In the genomic region with DNA sequence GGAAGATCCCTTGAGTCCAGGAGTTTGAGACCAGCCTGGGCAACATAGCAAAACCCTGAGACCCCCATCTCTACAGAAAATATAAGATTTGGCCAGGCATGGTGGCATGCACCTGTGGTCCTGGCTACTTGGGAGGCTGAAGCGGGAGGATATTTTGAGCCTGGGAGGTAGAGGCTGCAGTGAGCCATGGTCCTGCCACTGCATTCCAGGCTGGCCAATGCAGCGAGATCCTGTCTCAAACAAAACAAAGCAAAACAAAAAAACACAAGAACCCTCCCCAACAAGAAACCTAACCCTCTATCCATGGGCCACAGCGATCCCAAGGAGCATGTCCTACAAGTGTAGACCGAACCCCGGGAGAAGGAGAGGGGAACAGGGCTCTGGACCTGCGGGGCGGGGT, we compare ENCODE assay signal across 2 cellular contexts.
TF ChIP-seq lines count a peak whose summit lies in the region.

No MANE protein-coding gene starts in this region.

TF ChIP-seq in SK-N-SH, 30 proteins besides CTCF, POLR2A, EP300 and RAD21 (continued from another document):
- TF ChIP-seq MEF2A (IDR thresholded peaks at IDR 0.05; ENCODE audit: borderline replicate concordance, low read depth) (no peak), GATA2 (CRISPR knock-in tag; IDR thresholded peaks at IDR 0.05) (no peak)

TF ChIP-seq in SK-N-SH treated with all-trans-retinoic acid at 6 μM for 48 hours, 23 proteins besides CTCF, POLR2A, EP300 and RAD21 (continued from another document):
- no peak for TF ChIP-seq CSDC2 (CRISPR knock-in tag; IDR thresholded peaks at IDR 0.05)
- TF ChIP-seq ESRRG (CRISPR knock-in tag; IDR thresholded peaks at IDR 0.05): no peak
- TF ChIP-seq, protein P1, sequence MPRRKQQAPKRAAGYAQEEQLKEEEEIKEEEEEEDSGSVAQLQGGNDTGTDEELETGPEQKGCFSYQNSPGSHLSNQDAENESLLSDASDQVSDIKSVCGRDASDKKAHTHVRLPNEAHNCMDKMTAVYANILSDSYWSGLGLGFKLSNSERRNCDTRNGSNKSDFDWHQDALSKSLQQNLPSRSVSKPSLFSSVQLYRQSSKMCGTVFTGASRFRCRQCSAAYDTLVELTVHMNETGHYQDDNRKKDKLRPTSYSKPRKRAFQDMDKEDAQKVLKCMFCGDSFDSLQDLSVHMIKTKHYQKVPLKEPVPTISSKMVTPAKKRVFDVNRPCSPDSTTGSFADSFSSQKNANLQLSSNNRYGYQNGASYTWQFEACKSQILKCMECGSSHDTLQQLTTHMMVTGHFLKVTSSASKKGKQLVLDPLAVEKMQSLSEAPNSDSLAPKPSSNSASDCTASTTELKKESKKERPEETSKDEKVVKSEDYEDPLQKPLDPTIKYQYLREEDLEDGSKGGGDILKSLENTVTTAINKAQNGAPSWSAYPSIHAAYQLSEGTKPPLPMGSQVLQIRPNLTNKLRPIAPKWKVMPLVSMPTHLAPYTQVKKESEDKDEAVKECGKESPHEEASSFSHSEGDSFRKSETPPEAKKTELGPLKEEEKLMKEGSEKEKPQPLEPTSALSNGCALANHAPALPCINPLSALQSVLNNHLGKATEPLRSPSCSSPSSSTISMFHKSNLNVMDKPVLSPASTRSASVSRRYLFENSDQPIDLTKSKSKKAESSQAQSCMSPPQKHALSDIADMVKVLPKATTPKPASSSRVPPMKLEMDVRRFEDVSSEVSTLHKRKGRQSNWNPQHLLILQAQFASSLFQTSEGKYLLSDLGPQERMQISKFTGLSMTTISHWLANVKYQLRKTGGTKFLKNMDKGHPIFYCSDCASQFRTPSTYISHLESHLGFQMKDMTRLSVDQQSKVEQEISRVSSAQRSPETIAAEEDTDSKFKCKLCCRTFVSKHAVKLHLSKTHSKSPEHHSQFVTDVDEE (CRISPR knock-in tag; IDR thresholded peaks at IDR 0.05): no peak
- TF ChIP-seq, protein P2, sequence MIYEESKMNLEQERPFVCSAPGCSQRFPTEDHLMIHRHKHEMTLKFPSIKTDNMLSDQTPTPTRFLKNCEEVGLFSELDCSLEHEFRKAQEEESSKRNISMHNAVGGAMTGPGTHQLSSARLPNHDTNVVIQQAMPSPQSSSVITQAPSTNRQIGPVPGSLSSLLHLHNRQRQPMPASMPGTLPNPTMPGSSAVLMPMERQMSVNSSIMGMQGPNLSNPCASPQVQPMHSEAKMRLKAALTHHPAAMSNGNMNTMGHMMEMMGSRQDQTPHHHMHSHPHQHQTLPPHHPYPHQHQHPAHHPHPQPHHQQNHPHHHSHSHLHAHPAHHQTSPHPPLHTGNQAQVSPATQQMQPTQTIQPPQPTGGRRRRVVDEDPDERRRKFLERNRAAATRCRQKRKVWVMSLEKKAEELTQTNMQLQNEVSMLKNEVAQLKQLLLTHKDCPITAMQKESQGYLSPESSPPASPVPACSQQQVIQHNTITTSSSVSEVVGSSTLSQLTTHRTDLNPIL (CRISPR knock-in tag; IDR thresholded peaks at IDR 0.05; ENCODE audit: low read depth): no peak
- no peak for TF ChIP-seq PPARA (CRISPR knock-in tag; IDR thresholded peaks at IDR 0.05; ENCODE audit: borderline replicate concordance)
- TF ChIP-seq ZNF70 (CRISPR knock-in tag; IDR thresholded peaks at IDR 0.05): no peak
- TF ChIP-seq BACH2 (CRISPR knock-in tag; IDR thresholded peaks at IDR 0.05; ENCODE audit: borderline replicate concordance): no peak
- TF ChIP-seq, protein P3, sequence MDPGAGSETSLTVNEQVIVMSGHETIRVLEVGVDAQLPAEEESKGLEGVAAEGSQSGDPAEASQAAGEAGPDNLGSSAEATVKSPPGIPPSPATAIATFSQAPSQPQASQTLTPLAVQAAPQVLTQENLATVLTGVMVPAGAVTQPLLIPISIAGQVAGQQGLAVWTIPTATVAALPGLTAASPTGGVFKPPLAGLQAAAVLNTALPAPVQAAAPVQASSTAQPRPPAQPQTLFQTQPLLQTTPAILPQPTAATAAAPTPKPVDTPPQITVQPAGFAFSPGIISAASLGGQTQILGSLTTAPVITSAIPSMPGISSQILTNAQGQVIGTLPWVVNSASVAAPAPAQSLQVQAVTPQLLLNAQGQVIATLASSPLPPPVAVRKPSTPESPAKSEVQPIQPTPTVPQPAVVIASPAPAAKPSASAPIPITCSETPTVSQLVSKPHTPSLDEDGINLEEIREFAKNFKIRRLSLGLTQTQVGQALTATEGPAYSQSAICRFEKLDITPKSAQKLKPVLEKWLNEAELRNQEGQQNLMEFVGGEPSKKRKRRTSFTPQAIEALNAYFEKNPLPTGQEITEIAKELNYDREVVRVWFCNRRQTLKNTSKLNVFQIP (CRISPR knock-in tag; IDR thresholded peaks at IDR 0.05; ENCODE audit: borderline replicate concordance, low read depth): no peak
- TF ChIP-seq, protein P4, sequence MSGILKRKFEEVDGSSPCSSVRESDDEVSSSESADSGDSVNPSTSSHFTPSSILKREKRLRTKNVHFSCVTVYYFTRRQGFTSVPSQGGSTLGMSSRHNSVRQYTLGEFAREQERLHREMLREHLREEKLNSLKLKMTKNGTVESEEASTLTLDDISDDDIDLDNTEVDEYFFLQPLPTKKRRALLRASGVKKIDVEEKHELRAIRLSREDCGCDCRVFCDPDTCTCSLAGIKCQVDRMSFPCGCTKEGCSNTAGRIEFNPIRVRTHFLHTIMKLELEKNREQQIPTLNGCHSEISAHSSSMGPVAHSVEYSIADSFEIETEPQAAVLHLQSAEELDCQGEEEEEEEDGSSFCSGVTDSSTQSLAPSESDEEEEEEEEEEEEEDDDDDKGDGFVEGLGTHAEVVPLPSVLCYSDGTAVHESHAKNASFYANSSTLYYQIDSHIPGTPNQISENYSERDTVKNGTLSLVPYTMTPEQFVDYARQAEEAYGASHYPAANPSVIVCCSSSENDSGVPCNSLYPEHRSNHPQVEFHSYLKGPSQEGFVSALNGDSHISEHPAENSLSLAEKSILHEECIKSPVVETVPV (CRISPR knock-in tag; IDR thresholded peaks at IDR 0.05): no peak
- no peak for TF ChIP-seq ZFP30 (CRISPR knock-in tag; IDR thresholded peaks at IDR 0.05)
- TF ChIP-seq TCF4 (CRISPR knock-in tag; IDR thresholded peaks at IDR 0.05; ENCODE audit: borderline replicate concordance): no peak
- TF ChIP-seq RARB (CRISPR knock-in tag; IDR thresholded peaks at IDR 0.05): no peak
- TF ChIP-seq OSR1 (CRISPR knock-in tag; IDR thresholded peaks at IDR 0.05): no peak
- TF ChIP-seq ZC3H10 (CRISPR knock-in tag; IDR thresholded peaks at IDR 0.05): no peak
- no peak for TF ChIP-seq ISL1 (CRISPR knock-in tag; IDR thresholded peaks at IDR 0.05)
- TF ChIP-seq SNAI2 (CRISPR knock-in tag; IDR thresholded peaks at IDR 0.05): no peak
- TF ChIP-seq ZNF565 (CRISPR knock-in tag; conservative IDR thresholded peaks at IDR 0.05; ENCODE audit: low read depth): no peak
- no peak for TF ChIP-seq TOX (CRISPR knock-in tag; IDR thresholded peaks at IDR 0.05; ENCODE audit: borderline replicate concordance)
